In genomic region chr4:140113653-140114052, GRCh38 we compare ENCODE assay signal across 18 cellular contexts. TPM values are rescaled to one million over a fixed set of nuclear protein-coding genes. Genes with fewer than 3 reads are reported as not detected.
DNase-seq lines count a peak whose midpoint lies in the region; ATAC-seq, FAIRE-seq and TF ChIP-seq lines count a peak whose summit lies in the region.
"Had no signal": no experiment of that assay in that cellular context is flagged by ENCODE, and none has a peak within 500 bp of the region (broad histone marks: within the 10 kb centered on the region; RNA-seq: fewer than 3 reads in every experiment).

No MANE protein-coding gene starts in this region.

- H3K4me3 ChIP-seq in Panc1 (ENCODE audit: low read depth in 2 of 2, low read length in 2 of 2), result no peak overlapping the region
- H3K4me3 ChIP-seq: A549 had no signal

- POLR2A ChIA-PET in Panc1 (lab: Charles Lee), result no interaction called here

- intact Hi-C loops in Panc1 (cut with micrococcal nuclease; ENCODE audit: unreplicated experiment), result no loop called here

- peak; percentile 9 for FAIRE-seq in GM18507 (lab: Jason Lieb, UNC)
- FAIRE-seq: A549, GM12891 had no signal

- H3K27ac Mint-ChIP-seq in progenitor cell of endocrine pancreas, result peak overlapping the region; percentile 1

- H3K27me3 ChIP-seq in Panc1 (ENCODE audit: control insufficient read depth, insufficient read depth, low read length), result no peaks in the 10 kb centered on the region

- TF ChIP-seq CTCF in Panc1 (IDR thresholded peaks at IDR 0.05), result no peak
- no peak for TF ChIP-seq CTCF in progenitor cell of endocrine pancreas (IDR thresholded peaks at IDR 0.05; ENCODE audit: unreplicated experiment)

- no TSS peak for BruUV-seq in Panc1 (replicated peaks; lab: Mats Ljungman, UMichigan)

- no peaks in the 10 kb centered on the region for H3K36me3 ChIP-seq in Panc1 (ENCODE audit: control insufficient read depth, insufficient read depth, low read length)

- H3K27me3 Mint-ChIP-seq in progenitor cell of endocrine pancreas, result no peaks in the 10 kb centered on the region

- peaks cover 26% of the 10 kb centered on the region for H3K4me1 ChIP-seq in Panc1 (ENCODE audit: control insufficient read depth, insufficient read depth, low read length)

- no peaks in the 10 kb centered on the region for H3K9me3 Mint-ChIP-seq in progenitor cell of endocrine pancreas (ENCODE audit: low read depth)

- peaks cover 24% of the 10 kb centered on the region for H3K4me1 Mint-ChIP-seq in progenitor cell of endocrine pancreas (ENCODE audit: low read depth)

- no peaks in the 10 kb centered on the region for H3K36me3 Mint-ChIP-seq in progenitor cell of endocrine pancreas (ENCODE audit: insufficient read depth)

- no peak for DNase-seq in GM18507 (ENCODE audit: extremely low spot score, insufficient read length, low read depth)
- DNase-seq in Panc1 (ENCODE audit: low read depth, low spot score), result no peak
- DNase-seq in progenitor cell of endocrine pancreas (ENCODE audit: low spot score, unreplicated experiment), result no peak
- DNase-seq in NCI-H1694 (lab: John Stamatoyannopoulos, UW), result no peak
- no peak for DNase-seq in stimulated activated CD4-positive, alpha-beta T cell treated with anti-CD3 and anti-CD28 coated beads, Interleukin-4, amount 100 ng/mL, for 1 hour
- no peak for DNase-seq in HuH-7.5 (ENCODE audit: low spot score)
- no peak for DNase-seq in activated CD4-positive, CD25-positive, alpha-beta regulatory T cell treated with anti-CD3 and anti-CD28 coated beads, Interleukin-2, amount 50 U/mL, for 72 hours
- DNase-seq: DND-41, GDM1, NCI-H1048, NCI-H1436 treated with DMSO at 0.1 percent for 48 hours, NCI-H2081 treated with DMSO at 0.1 percent for 48 hours, NCI-H510A treated with DMSO at 0.1 percent for 48 hours, SW 1271 had no signal

- in situ Hi-C loops in Panc1 (cut with HindIII; ENCODE audit: low pct_unique_long_range_greater_than_20kb, low sequenced_read_pairs), result no loop called here

- no peak overlapping the region for H3K4me3 Mint-ChIP-seq in progenitor cell of endocrine pancreas (ENCODE audit: low read depth)

- H3K9me3 ChIP-seq in Panc1 (ENCODE audit: control insufficient read depth, insufficient read depth, low read depth, low read length), result no peaks in the 10 kb centered on the region
- H3K9me3 ChIP-seq: A549 had no signal

- ATAC-seq in GM21786 (IDR thresholded peaks at IDR 0.05; ENCODE audit: unreplicated experiment) (peak; percentile 38), Panc1 (no peak)
- ATAC-seq: A549 had no signal

- CTCF ChIA-PET in Panc1 (lab: Charles Lee), result no interaction called here

- peak overlapping the region; percentile 63 for H3K27ac ChIP-seq in Panc1 (ENCODE audit: low read length)
- H3K27ac ChIP-seq: KMS-11 had no signal

RNA-seq across cellular contexts. Expression of gene MAML3, which starts 40.3 kb away (rescaled TPM):
- total RNA-seq in Panc1 (2021; ENCODE audit: unreplicated experiment), result 7.7 TPM
- polyA plus RNA-seq in Panc1 (2012; ENCODE audit: insufficient read length), result 7.1 TPM
- 44.4 and 48.5 TPM in 2 replicates for total RNA-seq in progenitor cell of endocrine pancreas
